8 cellular contexts compared by ENCODE assay signal in genomic region chr3:46824561-46824960, GRCh38. TPM values are rescaled to one million over a fixed set of nuclear protein-coding genes. Genes with fewer than 3 reads are reported as not detected.
"Had no signal": no experiment of that assay in that cellular context is flagged by ENCODE, and none has a peak within 500 bp of the region (broad histone marks: within the 10 kb centered on the region; RNA-seq: fewer than 3 reads in every experiment).

No MANE protein-coding gene starts in this region.

- H3K27ac ChIP-seq: HL-60 had no signal

- H3K4me3 ChIP-seq: K562 had no signal

- H3K4me3 Mint-ChIP-seq: IgD-negative memory B cell had no signal

- H3K27ac Mint-ChIP-seq: IgD-negative memory B cell had no signal

- DNase-seq: IMR-90, KBM-7 had no signal

RNA-seq across cellular contexts. Expression of gene MYL3, which starts 38.7 kb away (rescaled TPM):
- total RNA-seq: HepG2, HT-29, HT1080, IMR-90 had no signal
- polyA plus RNA-seq: HepG2, IgD-negative memory B cell had no signal

RNA-seq across cellular contexts. Expression of gene PTH1R, which starts 53.0 kb away (rescaled TPM):
- total RNA-seq: HepG2, HT-29, K562 had no signal
- polyA plus RNA-seq: HepG2, IgD-negative memory B cell, K562 had no signal
